Comparison of ENCODE assay signal across 26 cellular contexts in the genomic region with DNA sequence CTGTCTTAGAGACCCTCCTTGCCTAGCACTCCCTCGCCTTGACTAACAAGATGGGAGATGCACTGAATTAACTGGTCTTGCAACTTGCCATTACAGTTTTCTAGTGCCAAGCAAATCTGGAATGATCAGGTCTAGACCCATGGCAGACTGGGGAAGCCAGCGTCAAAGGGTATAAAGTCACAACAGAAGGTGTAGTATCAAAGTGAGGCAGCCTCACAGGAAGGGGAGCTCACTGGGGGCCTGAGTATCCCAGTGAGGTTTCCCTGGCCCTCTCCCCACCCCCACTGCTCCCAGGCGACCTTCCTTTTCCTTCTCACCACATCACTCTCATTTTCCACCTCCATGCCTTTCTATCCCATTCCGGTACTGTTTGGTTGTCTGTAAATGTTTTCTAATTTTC.
DNase-seq lines count a peak whose midpoint lies in the region; ATAC-seq and TF ChIP-seq lines count a peak whose summit lies in the region.
"Had no signal": no experiment of that assay in that cellular context is flagged by ENCODE, and none has a peak within 500 bp of the region (broad histone marks: within the 10 kb centered on the region; RNA-seq: fewer than 3 reads in every experiment).

No MANE protein-coding gene starts in this region.

- H3K36me3 ChIP-seq in left ventricle myocardium inferior, result no peaks in the 10 kb centered on the region
- no peaks in the 10 kb centered on the region for H3K36me3 ChIP-seq in heart left ventricle
- H3K36me3 ChIP-seq: BE2C, thoracic aorta had no signal

- H3K27me3 ChIP-seq in left ventricle myocardium inferior (ENCODE audit: low read depth), result no peaks in the 10 kb centered on the region
- peaks cover 0 to 56% (median 0%) of the 10 kb centered on the region in 9 donors for H3K27me3 ChIP-seq in heart left ventricle

- intact Hi-C loops in left ventricle myocardium inferior (cut with micrococcal nuclease), result no loop called here
- intact Hi-C loops in heart left ventricle (cut with DNase I), result no loop called here

- H3K4me3 Mint-ChIP-seq in endothelial cell (ENCODE audit: unreplicated experiment) (peak overlapping the region; percentile 39), nephron progenitor cell (no peak overlapping the region)
- no peak overlapping the region for H3K4me3 Mint-ChIP-seq in stimulated activated effector memory CD8-positive, alpha-beta T cell treated with anti-CD3 and anti-CD28 coated beads, Interleukin-12 subunit alpha, Interleukin-12 subunit beta, amount 100 ng/mL, for 72 hours
- H3K4me3 Mint-ChIP-seq: activated CD8-positive, alpha-beta T cell treated with anti-CD3 and anti-CD28 coated beads, Interleukin-2, amount 10 ng/mL, durations not matched to agents 7 days and 5 days; central memory CD8-positive, alpha-beta T cell; dendritic cell treated with granulocyte-macrophage colony-stimulating factor and Interleukin-4, amounts not matched to agents 40 ng/mL and 50 ng/mL, for 4 days; H9; neural crest cell; T-helper 1 cell treated with Interleukin-12 subunit alpha and Interleukin-12 subunit beta and Interleukin-4 antibody, amounts not matched to agents 30 μg/mL and 1 μg/mL, for 36 hours had no signal

- H3K27ac Mint-ChIP-seq in endothelial cell (ENCODE audit: unreplicated experiment) (peak overlapping the region; percentile 98), nephron progenitor cell (peak overlapping the region; percentile 10)
- H3K27ac Mint-ChIP-seq in stimulated activated effector memory CD8-positive, alpha-beta T cell treated with anti-CD3 and anti-CD28 coated beads, Interleukin-12 subunit alpha, Interleukin-12 subunit beta, amount 100 ng/mL, for 72 hours, result no peak overlapping the region
- H3K27ac Mint-ChIP-seq: activated CD8-positive, alpha-beta T cell treated with anti-CD3 and anti-CD28 coated beads, Interleukin-2, amount 10 ng/mL, durations not matched to agents 7 days and 5 days; activated T-helper 2 cell treated with anti-CD3 and anti-CD28 coated beads, Interferon-gamma antibody, Interleukin-2, Interleukin-4, amounts not matched to agents 10 μg/mL and 5 μg/mL and 100 μg/mL, durations not matched to agents 14 hours and 24 hours and 36 hours; dendritic cell treated with granulocyte-macrophage colony-stimulating factor and Interleukin-4, amounts not matched to agents 40 ng/mL and 50 ng/mL, for 4 days; H9; T-helper 1 cell treated with Interleukin-12 subunit alpha and Interleukin-12 subunit beta and Interleukin-4 antibody, amounts not matched to agents 30 μg/mL and 1 μg/mL, for 36 hours had no signal

- ATAC-seq in heart left ventricle, result no peak
- no peak for ATAC-seq in HG03342 (IDR thresholded peaks at IDR 0.05; ENCODE audit: unreplicated experiment)
- ATAC-seq in GM19395 (IDR thresholded peaks at IDR 0.05; ENCODE audit: unreplicated experiment), result no peak
- ATAC-seq in stimulated activated effector memory CD8-positive, alpha-beta T cell treated with anti-CD3 and anti-CD28 coated beads, Interleukin-12 subunit alpha, Interleukin-12 subunit beta, amount 100 ng/mL, for 72 hours, result no peak
- ATAC-seq: activated CD8-positive, alpha-beta T cell treated with anti-CD3 and anti-CD28 coated beads, Interleukin-2, amount 10 ng/mL, durations not matched to agents 7 days and 5 days; right cardiac atrium; stimulated activated naive CD8-positive, alpha-beta T cell treated with anti-CD3 and anti-CD28 coated beads, Interleukin-15, Interleukin-2, amounts not matched to agents 100 U/mL and 50 U/mL, for 24 hours had no signal

- H3K27me3 Mint-ChIP-seq in endothelial cell (ENCODE audit: unreplicated experiment) (peaks cover 14% of the 10 kb centered on the region), nephron progenitor cell (ENCODE audit: low read depth, poor library complexity) (peaks cover 3% of the 10 kb centered on the region)
- H3K27me3 Mint-ChIP-seq: central memory CD8-positive, alpha-beta T cell had no signal

- H3K4me3 ChIP-seq in left ventricle myocardium inferior, result no peak overlapping the region
- no peak overlapping the region for H3K4me3 ChIP-seq in heart left ventricle
- H3K4me3 ChIP-seq: thoracic aorta had no signal

- peaks cover 22% of the 10 kb centered on the region for H3K36me3 Mint-ChIP-seq in endothelial cell (ENCODE audit: low read depth, unreplicated experiment)
- no peaks in the 10 kb centered on the region for H3K36me3 Mint-ChIP-seq in nephron progenitor cell (ENCODE audit: low read depth)
- no peaks in the 10 kb centered on the region for H3K36me3 Mint-ChIP-seq in stimulated activated effector memory CD8-positive, alpha-beta T cell treated with anti-CD3 and anti-CD28 coated beads, Interleukin-12 subunit alpha, Interleukin-12 subunit beta, amount 100 ng/mL, for 72 hours

- no peak for DNase-seq in left ventricle myocardium inferior
- DNase-seq in heart left ventricle, result no peak
- DNase-seq in endothelial cell (ENCODE audit: low spot score), result no peak
- DNase-seq in nephron progenitor cell, result no peak
- no peak for DNase-seq in erythroblast (lab: John Stamatoyannopoulos, UW)
- no peak for DNase-seq in stimulated activated effector memory CD8-positive, alpha-beta T cell treated with anti-CD3 and anti-CD28 coated beads, Interleukin-12 subunit alpha, Interleukin-12 subunit beta, amount 100 ng/mL, for 72 hours (ENCODE audit: low spot score in 2 of 2)
- DNase-seq: activated CD8-positive, alpha-beta T cell treated with anti-CD3 and anti-CD28 coated beads, Interleukin-2, amount 10 ng/mL, durations not matched to agents 7 days and 5 days; BE2C; DMS79 treated with DMSO at 0.1 percent for 48 hours; GF-D8; H9; NCI-H2029; NCI-H345; NCI-H748 treated with DMSO at 0.1 percent for 48 hours; right cardiac atrium; SK-N-SH; stimulated activated CD4-positive, alpha-beta T cell treated with anti-CD3 and anti-CD28 coated beads, Interleukin-12 subunit alpha, Interleukin-12 subunit beta, amount 100 ng/mL, for 4 hours; stimulated activated naive CD8-positive, alpha-beta T cell treated with anti-CD3 and anti-CD28 coated beads, Interleukin-15, Interleukin-2, amounts not matched to agents 100 U/mL and 50 U/mL, for 24 hours had no signal

- no peaks in the 10 kb centered on the region for H3K9me3 Mint-ChIP-seq in endothelial cell (ENCODE audit: unreplicated experiment)
- peaks cover 5% of the 10 kb centered on the region for H3K9me3 Mint-ChIP-seq in nephron progenitor cell
- no peaks in the 10 kb centered on the region for H3K9me3 Mint-ChIP-seq in stimulated activated effector memory CD8-positive, alpha-beta T cell treated with anti-CD3 and anti-CD28 coated beads, Interleukin-12 subunit alpha, Interleukin-12 subunit beta, amount 100 ng/mL, for 72 hours
- H3K9me3 Mint-ChIP-seq: activated T-helper 2 cell treated with anti-CD3 and anti-CD28 coated beads, Interferon-gamma antibody, Interleukin-2, Interleukin-4, amounts not matched to agents 10 μg/mL and 5 μg/mL and 100 μg/mL, durations not matched to agents 14 hours and 24 hours and 36 hours; central memory CD8-positive, alpha-beta T cell; dendritic cell treated with granulocyte-macrophage colony-stimulating factor and Interleukin-4, amounts not matched to agents 40 ng/mL and 50 ng/mL, for 4 days; H9; neural crest cell; T-helper 1 cell treated with Interleukin-12 subunit alpha and Interleukin-12 subunit beta and Interleukin-4 antibody, amounts not matched to agents 30 μg/mL and 1 μg/mL, for 36 hours had no signal

- no peak for TF ChIP-seq CTCF in left ventricle myocardium inferior (IDR thresholded peaks at IDR 0.05; ENCODE audit: borderline replicate concordance)
- no peak for TF ChIP-seq CTCF in heart left ventricle (IDR thresholded peaks at IDR 0.05)
- no peak for TF ChIP-seq CTCF in endothelial cell (IDR thresholded peaks at IDR 0.05; ENCODE audit: unreplicated experiment)
- TF ChIP-seq CTCF in nephron progenitor cell (IDR thresholded peaks at IDR 0.05), result no peak

- H3K4me1 ChIP-seq in left ventricle myocardium inferior (peaks cover 70% of the 10 kb centered on the region), heart left ventricle (peaks cover 0 to 54% (median 25%) of the 10 kb centered on the region in 12 donors)
- H3K4me1 ChIP-seq: BE2C had no signal

- peaks cover 93% of the 10 kb centered on the region for H3K4me1 Mint-ChIP-seq in endothelial cell (ENCODE audit: unreplicated experiment)
- H3K4me1 Mint-ChIP-seq in nephron progenitor cell, result peaks cover 62% of the 10 kb centered on the region
- H3K4me1 Mint-ChIP-seq in stimulated activated effector memory CD8-positive, alpha-beta T cell treated with anti-CD3 and anti-CD28 coated beads, Interleukin-12 subunit alpha, Interleukin-12 subunit beta, amount 100 ng/mL, for 72 hours, result peaks cover 45% of the 10 kb centered on the region
- H3K4me1 Mint-ChIP-seq: neural crest cell had no signal

- peak overlapping the region; percentile 62 for H3K27ac ChIP-seq in left ventricle myocardium inferior (replicated peaks)
- peak overlapping the region in 3 of 12 donors; percentile 73 to 78 (median 75) for H3K27ac ChIP-seq in heart left ventricle
- H3K27ac ChIP-seq: thoracic aorta had no signal

- TF ChIP-seq POLR2A in heart left ventricle (IDR thresholded peaks at IDR 0.05), result no peak
- no peak for TF ChIP-seq POLR2A in erythroblast (IDR thresholded peaks at IDR 0.05; ENCODE audit: low read length)

- WGBS in heart left ventricle, 4 donors, result 70 to 87% (median 80%) methylated on average over 4 of the region's 4 CpGs

- H3K9me3 ChIP-seq in left ventricle myocardium inferior (replicated peaks) (no peaks in the 10 kb centered on the region), heart left ventricle (no peaks in the 10 kb centered on the region)
- H3K9me3 ChIP-seq: BE2C, SK-N-SH, thoracic aorta had no signal
